In genomic region chr2:125584732-125585131, GRCh38 we compare ENCODE assay signal across 35 cellular contexts.
"Had no signal": no experiment of that assay in that cellular context is flagged by ENCODE, and none has a peak within 500 bp of the region (broad histone marks: within the 10 kb centered on the region; RNA-seq: fewer than 3 reads in every experiment).

No MANE protein-coding gene starts in this region.

- H3K4me3 ChIP-seq: MG63 had no signal

- DNase-seq: Kasumi-1, MG63, MM.1S, MV-4-11, NCI-H1048, NCI-H1092, NCI-H1092 treated with DMSO at 0.1 percent for 48 hours, NCI-H1105, NCI-H1105 treated with DMSO at 0.1 percent for 48 hours, NCI-H1417, NCI-H1417 treated with DMSO at 0.1 percent for 48 hours, NCI-H1436, NCI-H1436 treated with DMSO at 0.1 percent for 48 hours, NCI-H146, NCI-H1694, NCI-H1694 treated with DMSO at 0.1 percent for 48 hours, NCI-H187, NCI-H187 treated with DMSO at 0.1 percent for 48 hours, NCI-H1930, NCI-H2029, NCI-H2029 treated with DMSO at 0.1 percent for 48 hours, NCI-H2081, NCI-H2081 treated with DMSO at 0.1 percent for 48 hours, NCI-H2107, NCI-H2171, NCI-H2171 treated with DMSO at 0.1 percent for 48 hours, NCI-H2227 treated with DMSO at 0.1 percent for 48 hours, NCI-H226, NCI-H345, NCI-H446, NCI-H446 treated with DMSO at 0.1 percent for 48 hours, NCI-H510A treated with DMSO at 0.1 percent for 48 hours, NCI-H524, NCI-H524 treated with DMSO at 0.1 percent for 48 hours, NCI-H526 had no signal

- H3K27me3 ChIP-seq: MG63 had no signal

- H3K9me3 ChIP-seq: MG63 had no signal

- H3K36me3 ChIP-seq: MG63 had no signal
